Comparison of ENCODE assay signal across 1 cellular context in genomic region chr10:19833508-19833824, GRCh38.
TF ChIP-seq lines count a peak whose summit lies in the region.

No MANE protein-coding gene starts in this region.

TF ChIP-seq in GM23338, 12 proteins besides CTCF, POLR2A, EP300 and RAD21 (continued from another document):
- TF ChIP-seq ETS1 (IDR thresholded peaks at IDR 0.05) = no peak
TF ChIP-seq in GM23338: peak in this region for 0.
